Comparison of ENCODE assay signal across 4 cellular contexts in the genomic region with DNA sequence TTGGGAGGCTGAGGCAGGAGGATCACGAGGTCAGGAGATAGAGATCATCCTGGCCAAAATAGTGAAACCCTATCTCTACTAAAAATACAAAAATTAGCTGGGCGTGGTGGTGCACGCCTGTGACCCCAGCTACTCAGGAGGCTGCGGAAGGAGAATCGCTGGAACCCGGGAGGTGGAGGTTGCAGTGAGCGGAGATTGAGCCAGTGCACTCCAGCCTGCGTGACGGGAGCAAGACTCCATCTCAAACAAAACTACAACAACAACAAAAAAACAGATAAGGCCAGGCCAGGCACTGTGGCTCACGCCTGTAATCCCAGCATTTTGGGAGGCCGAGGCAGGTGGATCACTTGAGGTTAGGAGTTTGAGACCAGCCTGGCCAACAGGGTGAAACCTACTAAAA. TPM values are rescaled to one million over a fixed set of nuclear protein-coding genes. Genes with fewer than 3 reads are reported as not detected.
"Had no signal": no experiment of that assay in that cellular context is flagged by ENCODE, and none has a peak within 500 bp of the region (broad histone marks: within the 10 kb centered on the region; RNA-seq: fewer than 3 reads in every experiment).

No MANE protein-coding gene starts in this region.

RNA-seq across cellular contexts. Expression of gene RNU11, which starts 3.0 kb away (rescaled TPM):
- total RNA-seq: GM23248, H9, HT-29, IMR-90 had no signal
- polyA plus RNA-seq: GM23248, IMR-90 had no signal
